8 cellular contexts compared by ENCODE assay signal in genomic region chr10:45419673-45420020, GRCh38. TPM values are rescaled to one million over a fixed set of nuclear protein-coding genes. Genes with fewer than 3 reads are reported as not detected.
A peak's percentile ranks its signal among the peaks of the same experiment; 100 is the strongest.
DNase-seq lines count a peak whose midpoint lies in the region; ATAC-seq and TF ChIP-seq lines count a peak whose summit lies in the region.

No MANE protein-coding gene starts in this region.

- H3K27ac ChIP-seq in CD8-positive, alpha-beta memory T cell (ENCODE audit: low read depth, low read length): peak overlapping the region; percentile 34
- H3K27ac ChIP-seq in liver (ENCODE audit: low read depth in 1 of 2, low read length in 2 of 2) (peak overlapping the region; percentile 70 to 77), tibial artery (peak overlapping the region; percentile 68 to 71)

- H3K27me3 ChIP-seq in CD8-positive, alpha-beta memory T cell (ENCODE audit: insufficient read depth, low read length, poor library complexity, severe bottlenecking): no peaks in the 10 kb centered on the region
- H3K27me3 ChIP-seq in liver (ENCODE audit: control insufficient read depth in 4 of 4, insufficient read depth in 4 of 4, low read length in 3 of 4) (no peaks in the 10 kb centered on the region), tibial artery (no peaks in the 10 kb centered on the region)

- H3K27ac Mint-ChIP-seq in CD8-positive, alpha-beta memory T cell: peak overlapping the region; percentile 92 to 99 (median 96)
- H3K27ac Mint-ChIP-seq in HFFc6: no peak overlapping the region

- intact Hi-C loops in tibial artery (cut with DNase I; ENCODE audit: low total_unique reads): no loop called here

- H3K9me3 ChIP-seq in CD8-positive, alpha-beta memory T cell (ENCODE audit: low read length): no peaks in the 10 kb centered on the region
- H3K9me3 ChIP-seq in liver (ENCODE audit: control insufficient read depth in 4 of 4, low read length in 3 of 4) (no peaks in the 10 kb centered on the region), tibial artery (no peaks in the 10 kb centered on the region)

- no peak for TF ChIP-seq RAD21 in liver (IDR thresholded peaks at IDR 0.05)

- H3K9me3 Mint-ChIP-seq in CD8-positive, alpha-beta memory T cell: peaks cover 0 to under 1% (median 0%) of the 10 kb centered on the region in 5 donors
- H3K9me3 Mint-ChIP-seq in HFFc6: no peaks in the 10 kb centered on the region

- no peaks in the 10 kb centered on the region for H3K36me3 Mint-ChIP-seq in CD8-positive, alpha-beta memory T cell
- no peaks in the 10 kb centered on the region for H3K36me3 Mint-ChIP-seq in HFFc6 (ENCODE audit: low read depth)

- no peak for DNase-seq in CD8-positive, alpha-beta memory T cell
- DNase-seq in HFFc6: no peak
- no peak for DNase-seq in astrocyte of the spinal cord (ENCODE audit: low read depth, low spot score)
- no peak for DNase-seq in tibial artery
- no peak for DNase-seq in NCI-H1105 (lab: John Stamatoyannopoulos, UW)
- DNase-seq in NCI-H187 treated with DMSO at 0.1 percent for 48 hours (lab: John Stamatoyannopoulos, UW): no peak

- POLR2A ChIA-PET in CD8-positive, alpha-beta memory T cell (lab: Charles Lee): no interaction called here

- TF ChIP-seq CTCF in HFFc6 (IDR thresholded peaks at IDR 0.05): no peak
- TF ChIP-seq CTCF in astrocyte of the spinal cord (IDR thresholded peaks at IDR 0.05; ENCODE audit: low read depth, low read length): no peak
- TF ChIP-seq CTCF in liver (IDR thresholded peaks at IDR 0.05; ENCODE audit: low read depth, low read length, missing input control): no peak
- TF ChIP-seq CTCF in tibial artery (IDR thresholded peaks at IDR 0.05): no peak

- H3K36me3 ChIP-seq in CD8-positive, alpha-beta memory T cell (ENCODE audit: insufficient read depth, low read length): no peaks in the 10 kb centered on the region
- H3K36me3 ChIP-seq in liver (ENCODE audit: control insufficient read depth in 4 of 4, insufficient read depth in 3 of 4, low read depth in 1 of 4, low read length in 3 of 4): no peaks in the 10 kb centered on the region
- no peaks in the 10 kb centered on the region for H3K36me3 ChIP-seq in tibial artery

- 51% methylated on average over 11 of the region's 11 CpGs for WGBS in liver

- peak overlapping the region in 1 of 2 donors; percentile 19 for H3K9ac ChIP-seq in liver (ENCODE audit: low read depth in 1 of 2, low read length in 2 of 2)

- no peak for ATAC-seq in GM18517 (IDR thresholded peaks at IDR 0.05; ENCODE audit: unreplicated experiment)

- H3K4me3 ChIP-seq in CD8-positive, alpha-beta memory T cell (ENCODE audit: low read length): peak overlapping the region; percentile 62
- H3K4me3 ChIP-seq in astrocyte of the spinal cord (ENCODE audit: low read depth, low read length): peak overlapping the region; percentile 42
- peak overlapping the region; percentile 29 to 57 (median 53) for H3K4me3 ChIP-seq in liver (ENCODE audit: low read depth in 1 of 3, low read length in 3 of 3)
- H3K4me3 ChIP-seq in tibial artery: peak overlapping the region; percentile 55 to 62

- peak overlapping the region; percentile 89 to 96 (median 91) for H3K4me3 Mint-ChIP-seq in CD8-positive, alpha-beta memory T cell
- peak overlapping the region; percentile 74; the same call in 1 of the 2 replicates for H3K4me3 Mint-ChIP-seq in HFFc6

- peaks cover 3 to 5% of the 10 kb centered on the region in 2 donors for H3K27me3 Mint-ChIP-seq in CD8-positive, alpha-beta memory T cell
- H3K27me3 Mint-ChIP-seq in HFFc6 (ENCODE audit: insufficient read depth): peaks cover 33% of the 10 kb centered on the region

- H3K4me1 Mint-ChIP-seq in CD8-positive, alpha-beta memory T cell: peaks cover 50 to 73% (median 52%) of the 10 kb centered on the region in 3 donors
- H3K4me1 Mint-ChIP-seq in HFFc6 (ENCODE audit: low read depth): peaks cover 13% of the 10 kb centered on the region; the same call in 1 of the 2 replicates

- in situ Hi-C loops in astrocyte of the spinal cord (cut with HindIII; ENCODE audit: low sequenced_read_pairs): no loop called here

- CTCF ChIA-PET in CD8-positive, alpha-beta memory T cell (lab: Charles Lee): no interaction called here

- H3K4me1 ChIP-seq in CD8-positive, alpha-beta memory T cell (ENCODE audit: insufficient read depth, low read length): peaks cover 54% of the 10 kb centered on the region
- H3K4me1 ChIP-seq in liver (ENCODE audit: control insufficient read depth in 4 of 4, insufficient read depth in 4 of 4, low read length in 3 of 4) (peaks cover 0 to 15% (median 10%) of the 10 kb centered on the region in 4 donors), tibial artery (peaks cover 0 to 32% (median 14%) of the 10 kb centered on the region in 4 donors)

TF ChIP-seq in liver, 16 proteins besides CTCF, POLR2A, EP300 and RAD21:
- no peak for TF ChIP-seq FOXA1 (IDR thresholded peaks at IDR 0.05)
- no peak for TF ChIP-seq NR2F2 (IDR thresholded peaks at IDR 0.05)
- no peak for TF ChIP-seq MAX (IDR thresholded peaks at IDR 0.05)
- no peak for TF ChIP-seq GABPA (IDR thresholded peaks at IDR 0.05 in 1 of 2, conservative IDR thresholded peaks at IDR 0.05 in 1 of 2)
- TF ChIP-seq TAF1 (conservative IDR thresholded peaks at IDR 0.05): no peak
- no peak for TF ChIP-seq HNF4G (IDR thresholded peaks at IDR 0.05)
- TF ChIP-seq, protein P1, sequence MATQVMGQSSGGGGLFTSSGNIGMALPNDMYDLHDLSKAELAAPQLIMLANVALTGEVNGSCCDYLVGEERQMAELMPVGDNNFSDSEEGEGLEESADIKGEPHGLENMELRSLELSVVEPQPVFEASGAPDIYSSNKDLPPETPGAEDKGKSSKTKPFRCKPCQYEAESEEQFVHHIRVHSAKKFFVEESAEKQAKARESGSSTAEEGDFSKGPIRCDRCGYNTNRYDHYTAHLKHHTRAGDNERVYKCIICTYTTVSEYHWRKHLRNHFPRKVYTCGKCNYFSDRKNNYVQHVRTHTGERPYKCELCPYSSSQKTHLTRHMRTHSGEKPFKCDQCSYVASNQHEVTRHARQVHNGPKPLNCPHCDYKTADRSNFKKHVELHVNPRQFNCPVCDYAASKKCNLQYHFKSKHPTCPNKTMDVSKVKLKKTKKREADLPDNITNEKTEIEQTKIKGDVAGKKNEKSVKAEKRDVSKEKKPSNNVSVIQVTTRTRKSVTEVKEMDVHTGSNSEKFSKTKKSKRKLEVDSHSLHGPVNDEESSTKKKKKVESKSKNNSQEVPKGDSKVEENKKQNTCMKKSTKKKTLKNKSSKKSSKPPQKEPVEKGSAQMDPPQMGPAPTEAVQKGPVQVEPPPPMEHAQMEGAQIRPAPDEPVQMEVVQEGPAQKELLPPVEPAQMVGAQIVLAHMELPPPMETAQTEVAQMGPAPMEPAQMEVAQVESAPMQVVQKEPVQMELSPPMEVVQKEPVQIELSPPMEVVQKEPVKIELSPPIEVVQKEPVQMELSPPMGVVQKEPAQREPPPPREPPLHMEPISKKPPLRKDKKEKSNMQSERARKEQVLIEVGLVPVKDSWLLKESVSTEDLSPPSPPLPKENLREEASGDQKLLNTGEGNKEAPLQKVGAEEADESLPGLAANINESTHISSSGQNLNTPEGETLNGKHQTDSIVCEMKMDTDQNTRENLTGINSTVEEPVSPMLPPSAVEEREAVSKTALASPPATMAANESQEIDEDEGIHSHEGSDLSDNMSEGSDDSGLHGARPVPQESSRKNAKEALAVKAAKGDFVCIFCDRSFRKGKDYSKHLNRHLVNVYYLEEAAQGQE (IDR thresholded peaks at IDR 0.05): no peak
- no peak for TF ChIP-seq HNF4A (conservative IDR thresholded peaks at IDR 0.05)
- TF ChIP-seq RXRA (IDR thresholded peaks at IDR 0.05): no peak
- TF ChIP-seq SP1 (IDR thresholded peaks at IDR 0.05): no peak
- no peak for TF ChIP-seq JUND (IDR thresholded peaks at IDR 0.05)
- TF ChIP-seq EGR1 (IDR thresholded peaks at IDR 0.05; ENCODE audit: low read depth in 2 of 2): no peak
- no peak for TF ChIP-seq YY1 (IDR thresholded peaks at IDR 0.05)
- no peak for TF ChIP-seq FOXA2 (IDR thresholded peaks at IDR 0.05)
- TF ChIP-seq, protein P2, sequence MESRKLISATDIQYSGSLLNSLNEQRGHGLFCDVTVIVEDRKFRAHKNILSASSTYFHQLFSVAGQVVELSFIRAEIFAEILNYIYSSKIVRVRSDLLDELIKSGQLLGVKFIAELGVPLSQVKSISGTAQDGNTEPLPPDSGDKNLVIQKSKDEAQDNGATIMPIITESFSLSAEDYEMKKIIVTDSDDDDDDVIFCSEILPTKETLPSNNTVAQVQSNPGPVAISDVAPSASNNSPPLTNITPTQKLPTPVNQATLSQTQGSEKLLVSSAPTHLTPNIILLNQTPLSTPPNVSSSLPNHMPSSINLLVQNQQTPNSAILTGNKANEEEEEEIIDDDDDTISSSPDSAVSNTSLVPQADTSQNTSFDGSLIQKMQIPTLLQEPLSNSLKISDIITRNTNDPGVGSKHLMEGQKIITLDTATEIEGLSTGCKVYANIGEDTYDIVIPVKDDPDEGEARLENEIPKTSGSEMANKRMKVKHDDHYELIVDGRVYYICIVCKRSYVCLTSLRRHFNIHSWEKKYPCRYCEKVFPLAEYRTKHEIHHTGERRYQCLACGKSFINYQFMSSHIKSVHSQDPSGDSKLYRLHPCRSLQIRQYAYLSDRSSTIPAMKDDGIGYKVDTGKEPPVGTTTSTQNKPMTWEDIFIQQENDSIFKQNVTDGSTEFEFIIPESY (IDR thresholded peaks at IDR 0.05): no peak
- no peak for TF ChIP-seq ATF3 (IDR thresholded peaks at IDR 0.05)
TF ChIP-seq in liver: peak in this region for 0.

RNA-seq across cellular contexts. Expression of gene ALOX5, which starts 45.6 kb away (rescaled TPM):
- total RNA-seq in CD8-positive, alpha-beta memory T cell: under 1 TPM; 0.77 to 0.93 TPM
- polyA plus RNA-seq in CD8-positive, alpha-beta memory T cell: 3.0 TPM
- not detected for total RNA-seq in HFFc6 (2021; fragmentation: NEBNext Ultra II Directional; extraction: Animal tissue kit (Norgen Biotek cat#: 25700))
- total RNA-seq in liver: 10 to 100 TPM; 11.2 to 16.9 TPM
- polyA plus RNA-seq in liver: 1 to 10 TPM; 2.9 to 5.6 TPM

Comparison
In these comparisons a context has a peak if more than half of its experiments do, and no peak if none do; other contexts are left out.
1. RNA of gene ALOX5, which starts 45.6 kb away (total RNA-seq): 11.2 to 16.9 TPM in liver; 0.77 to 0.93 TPM in CD8-positive, alpha-beta memory T cell and not detected in HFFc6; every median in the first group is over 4 times any median in the second.
2. Peak in every context shown above with its lines, with median percentiles within 50 percentile points of each other: H3K27ac ChIP-seq and H3K4me3 ChIP-seq.